In genomic region chr19:1503089-1503924, GRCh38 we compare ENCODE assay signal across 8 cellular contexts. TPM values are rescaled to one million over a fixed set of nuclear protein-coding genes. Genes with fewer than 3 reads are reported as not detected.
DNase-seq lines count a peak whose midpoint lies in the region; ATAC-seq and TF ChIP-seq lines count a peak whose summit lies in the region.

No MANE protein-coding gene starts in this region.

- intact Hi-C loops in IMR-90 (cut with micrococcal nuclease) = no loop called here

- H4K8ac ChIP-seq in IMR-90 (ENCODE audit: low read depth in 2 of 2, low read length in 2 of 2) = peak overlapping the region; percentile 19 to 37; a peak in 1 of 4 replicates

- peak; percentile 36; the same call in 1 of the 2 replicates for TF ChIP-seq RAD21 in IMR-90 (IDR thresholded peaks at IDR 0.05; ENCODE audit: low read length)

- peak; percentile 27 for ATAC-seq in IMR-90 (ENCODE audit: low read depth)
- no peak for ATAC-seq in lung (ENCODE audit: insufficient read depth, low FRiP score)
- no peak for ATAC-seq in HG02938 (IDR thresholded peaks at IDR 0.05; ENCODE audit: unreplicated experiment)
- ATAC-seq in GM21786 (IDR thresholded peaks at IDR 0.05; ENCODE audit: unreplicated experiment) = no peak

- 12% methylated on average over 18 of the region's 49 CpGs; no CpG with 5 or more reads in 1 of the 2 experiments for WGBS in IMR-90 (ENCODE audit: extremely low coverage in 2 of 2, insufficient read length in 1 of 2), 2 experiments
- WGBS in lung, 2 donors = 8 to 11% methylated on average over 44 to 49 of the region's 49 CpGs

- H3K27me3 ChIP-seq in BE2C (peaks cover 4% of the 10 kb centered on the region), IMR-90 (ENCODE audit: control insufficient read depth, insufficient read depth, low read length) (peaks cover 7% of the 10 kb centered on the region; the same call in 1 of the 2 replicates), lung (ENCODE audit: control insufficient read depth, insufficient read depth) (no peaks in the 10 kb centered on the region)

- H2AFZ ChIP-seq in IMR-90 (replicated peaks; ENCODE audit: low read length, poor library complexity) = peak overlapping the region; percentile 71

- no peak overlapping the region for H2BK20ac ChIP-seq in IMR-90 (ENCODE audit: low read depth, low read length)

- peak overlapping the region; percentile 20; the same call in 1 of the 2 replicates for H4K5ac ChIP-seq in IMR-90 (ENCODE audit: low read depth, low read length)

- H2BK15ac ChIP-seq in IMR-90 (ENCODE audit: low read depth, low read length) = no peak overlapping the region

- no peak for TF ChIP-seq POLR2A in IMR-90 (IDR thresholded peaks at IDR 0.05; ENCODE audit: low read depth, low read length)

- H3K4ac ChIP-seq in IMR-90 (ENCODE audit: low read depth, low read length) = no peak overlapping the region

- H3K4me1 ChIP-seq in BE2C (peaks cover under 1% of the 10 kb centered on the region; the same call in 1 of the 2 replicates), IMR-90 (ENCODE audit: control insufficient read depth, insufficient read depth, low read length) (peaks cover 5% of the 10 kb centered on the region), lung (ENCODE audit: control insufficient read depth in 2 of 2, insufficient read depth in 2 of 2, low read length in 2 of 2) (peaks cover 0 to 7% of the 10 kb centered on the region in 2 donors)

- no peak overlapping the region for H2BK120ac ChIP-seq in IMR-90 (ENCODE audit: low read depth, low read length)

- no peaks in the 10 kb centered on the region; the same call in 1 of the 2 replicates for H3K9me3 ChIP-seq in BE2C
- no peaks in the 10 kb centered on the region for H3K9me3 ChIP-seq in IMR-90 (ENCODE audit: control insufficient read depth, insufficient read depth, low read length)
- H3K9me3 ChIP-seq in lung (ENCODE audit: control insufficient read depth in 2 of 2, insufficient read depth in 1 of 2, low read length in 1 of 2) = peaks cover 0 to 5% of the 10 kb centered on the region in 2 donors

- BruUV-seq in IMR-90 (replicated peaks; lab: Mats Ljungman, UMichigan) = no TSS peak

- H3K4me3 ChIP-seq in BE2C (ENCODE audit: low read depth, low read length) = peak overlapping the region; percentile 43
- H3K4me3 ChIP-seq in IMR-90 (ENCODE audit: insufficient read depth, low read depth, low read length) = no peak overlapping the region
- H3K4me3 ChIP-seq in lung = no peak overlapping the region

- H3K27ac ChIP-seq in IMR-90 (ENCODE audit: insufficient read depth, low read length) (no peak overlapping the region), lung (ENCODE audit: low read depth in 1 of 2, low read length in 1 of 2) (no peak overlapping the region)

- TF ChIP-seq CTCF in BE2C (IDR thresholded peaks at IDR 0.05; ENCODE audit: low read depth, low read length) = peak; percentile 63
- TF ChIP-seq CTCF in IMR-90 (conservative IDR thresholded peaks at IDR 0.05; ENCODE audit: low read depth, low read length) = peak; percentile 58
- peak; percentile 13 for TF ChIP-seq CTCF in lung (IDR thresholded peaks at IDR 0.05; ENCODE audit: control extremely low read depth, extremely low read depth)

- in situ Hi-C loops in IMR-90 (cut with MboI; ENCODE audit: low sequenced_read_pairs) = no loop called here

- no peak overlapping the region for H2BK5ac ChIP-seq in IMR-90 (ENCODE audit: low read depth, low read length, poor library complexity, severe bottlenecking)

- no peaks in the 10 kb centered on the region; the same call in 1 of the 2 replicates for H4K20me1 ChIP-seq in IMR-90 (ENCODE audit: insufficient read depth, low read length)

- CTCF ChIA-PET in IMR-90 (lab: Yijun Ruan, JAX) = no interaction called here

- dilution Hi-C loops in IMR-90 (cut with HindIII; ENCODE audit: low sequenced_read_pairs, unreplicated experiment) = no loop called here

- H3K18ac ChIP-seq in IMR-90 (ENCODE audit: low read depth, low read length) = no peak overlapping the region

- H3K4me2 ChIP-seq in IMR-90 (ENCODE audit: low read depth, low read length) = peak overlapping the region; percentile 52

- no peak overlapping the region for H3K9ac ChIP-seq in IMR-90 (ENCODE audit: low read depth, low read length)

- no peak overlapping the region for H2AK5ac ChIP-seq in IMR-90 (ENCODE audit: low read depth, low read length)

- DNase-seq in BE2C (peak; percentile 75), IMR-90 (peak; percentile 32), lung (ENCODE audit: low spot score) (no peak)
- DNase-seq in activated CD4-positive, CD25-positive, alpha-beta regulatory T cell (lab: John Stamatoyannopoulos, UW) = peak; percentile 23 to 55 (median 44)
- DNase-seq in central memory CD4-positive, alpha-beta T cell = peak; percentile 40
- DNase-seq in stimulated activated CD8-positive, alpha-beta memory T cell treated with anti-CD3 and anti-CD28 coated beads, Interleukin-4, amount 100 ng/mL, for 24 hours (ENCODE audit: low read depth) = peak; percentile 61

- POLR2A ChIA-PET in IMR-90 (lab: Charles Lee; ENCODE audit: unreplicated experiment) = no interaction called here

- no peak overlapping the region for H3K23ac ChIP-seq in IMR-90 (ENCODE audit: low read depth, low read length)

- H3K9me1 ChIP-seq in IMR-90 (ENCODE audit: insufficient read depth, low read length) = no peaks in the 10 kb centered on the region; the same call in 1 of the 2 replicates

- no peaks in the 10 kb centered on the region for H3K79me1 ChIP-seq in IMR-90 (ENCODE audit: low read depth in 1 of 2, low read length in 2 of 2)

- no peak overlapping the region for H3K14ac ChIP-seq in IMR-90 (replicated peaks; ENCODE audit: low read depth, low read length)

- H3K36me3 ChIP-seq in BE2C = no peaks in the 10 kb centered on the region
- peaks cover 8% of the 10 kb centered on the region for H3K36me3 ChIP-seq in IMR-90 (ENCODE audit: control insufficient read depth, insufficient read depth, low read length)
- no peaks in the 10 kb centered on the region for H3K36me3 ChIP-seq in lung (ENCODE audit: control insufficient read depth in 2 of 2, insufficient read depth in 2 of 2, low read length in 2 of 2)

- H2AK9ac ChIP-seq in IMR-90 (replicated peaks; ENCODE audit: low read depth, low read length, poor library complexity) = no peak overlapping the region

- H3K56ac ChIP-seq in IMR-90 (ENCODE audit: extremely low read depth, insufficient read depth, low read length) = no peak overlapping the region

- no peak overlapping the region for H4K91ac ChIP-seq in IMR-90 (ENCODE audit: insufficient read depth, low read depth, low read length)

TF ChIP-seq in IMR-90, 13 proteins besides CTCF, POLR2A, EP300 and RAD21 (continues in another document):
- TF ChIP-seq RCOR1 (IDR thresholded peaks at IDR 0.05; ENCODE audit: insufficient replicate concordance, low read length) (no peak), MAFK (IDR thresholded peaks at IDR 0.05; ENCODE audit: low read depth, low read length) (no peak), CEBPB (IDR thresholded peaks at IDR 0.05; ENCODE audit: low read depth, low read length) (no peak), ELK1 (IDR thresholded peaks at IDR 0.05; ENCODE audit: borderline replicate concordance, low read depth, low read length) (no peak), NFE2L2 (IDR thresholded peaks at IDR 0.05; ENCODE audit: low read depth, low read length) (no peak), MAZ (IDR thresholded peaks at IDR 0.05; ENCODE audit: borderline replicate concordance, low read depth, low read length) (peak; percentile 33; the same call in 1 of the 2 replicates)

RNA-seq across cellular contexts. Expression of gene ADAMTSL5, which starts 9.5 kb away (rescaled TPM):
- not detected for polyA plus RNA-seq in BE2C (2012; ENCODE audit: insufficient read depth, insufficient read length, low read depth)
- 0.83 and 0.90 TPM in 2 replicates for total RNA-seq in IMR-90 (2012; rRNA removed)
- 10.8 and 13.4 TPM in 2 replicates for polyA plus RNA-seq in IMR-90 (2012; rRNA removed)
- polyA plus RNA-seq in IMR-90 (2012; cell fraction: cytosol; rRNA removed) = 7.7 and 13.2 TPM in 2 replicates
- polyA plus RNA-seq in IMR-90 (2012; cell fraction: nucleus; rRNA removed; ENCODE audit: low replicate concordance) = 31.7 and 79.5 TPM in 2 replicates
- 1 to 10 TPM in 1 of 2 donors, under 1 TPM in 1; 0.97 to 2.8 TPM for total RNA-seq in lung
- polyA plus RNA-seq in lung = 1 to 10 TPM; 1.4 to 1.5 TPM

RNA-seq across cellular contexts. Expression of gene REEP6, which starts 12.3 kb away (rescaled TPM):
- 4.7 TPM for polyA plus RNA-seq in BE2C (2012; ENCODE audit: insufficient read depth, insufficient read length, low read depth)
- total RNA-seq in IMR-90 (2012; rRNA removed) (1.3 and 1.7 TPM in 2 replicates), lung (1 to 10 TPM; 3.0 to 6.8 TPM)
- polyA plus RNA-seq in IMR-90 (2012; rRNA removed) (2.2 and 3.2 TPM in 2 replicates), lung (1 to 10 TPM; 2.5 to 7.6 TPM)
- 2.8 and 4.8 TPM in 2 replicates for polyA plus RNA-seq in IMR-90 (2012; cell fraction: cytosol; rRNA removed)
- polyA plus RNA-seq in IMR-90 (2012; cell fraction: nucleus; rRNA removed; ENCODE audit: low replicate concordance) = 2.0 and 2.7 TPM in 2 replicates

RNA-seq across cellular contexts. Expression of gene PCSK4, which starts 13.2 kb away (rescaled TPM):
- polyA plus RNA-seq in BE2C (2012; ENCODE audit: insufficient read depth, insufficient read length, low read depth) = 3.1 TPM
- total RNA-seq in IMR-90 (2012; rRNA removed) (0.56 and 0.72 TPM in 2 replicates), lung (1 to 10 TPM; 7.1 to 7.9 TPM)
- polyA plus RNA-seq in IMR-90 (2012; rRNA removed) (1.7 and 2.9 TPM in 2 replicates), lung (1 to 10 TPM; 2.3 to 3.7 TPM)
- polyA plus RNA-seq in IMR-90 (2012; cell fraction: cytosol; rRNA removed) = 0.29 and 1.2 TPM in 2 replicates
- polyA plus RNA-seq in IMR-90 (2012; cell fraction: nucleus; rRNA removed; ENCODE audit: low replicate concordance) = 31.5 and 85.3 TPM in 2 replicates

RNA-seq across cellular contexts. Expression of gene PLK5, which starts 20.6 kb away (rescaled TPM):
- not detected for polyA plus RNA-seq in BE2C (2012; ENCODE audit: insufficient read depth, insufficient read length, low read depth)
- total RNA-seq in IMR-90 (2012; rRNA removed) = not detected in 2 replicates
- polyA plus RNA-seq in IMR-90 (2012; rRNA removed) = 0.04 TPM in 1 of 2 replicates, not detected in the other
- 0.05 TPM in 1 of 2 replicates, not detected in the other for polyA plus RNA-seq in IMR-90 (2012; cell fraction: cytosol; rRNA removed)
- polyA plus RNA-seq in IMR-90 (2012; cell fraction: nucleus; rRNA removed; ENCODE audit: low replicate concordance) = 0.76 and 1.1 TPM in 2 replicates
- total RNA-seq in lung = not detected
- polyA plus RNA-seq in lung = under 1 TPM in 1 of 2 donors, not detected in 1; 0.09 TPM

RNA-seq across cellular contexts. Expression of gene C19orf25, which starts 24.3 kb away (rescaled TPM):
- 162 TPM for polyA plus RNA-seq in BE2C (2012; ENCODE audit: insufficient read depth, insufficient read length, low read depth)
- total RNA-seq in IMR-90 (2012; rRNA removed) (10.4 and 10.6 TPM in 2 replicates), lung (10 to 100 TPM; 24.1 to 35.8 TPM)
- polyA plus RNA-seq in IMR-90 (2012; rRNA removed) (34.9 and 40.8 TPM in 2 replicates), lung (10 to 100 TPM; 33.3 to 42.6 TPM)
- polyA plus RNA-seq in IMR-90 (2012; cell fraction: cytosol; rRNA removed) = 36.9 and 49.4 TPM in 2 replicates
- polyA plus RNA-seq in IMR-90 (2012; cell fraction: nucleus; rRNA removed; ENCODE audit: low replicate concordance) = 25.0 and 47.9 TPM in 2 replicates

Comparison
In these comparisons a context has a peak if more than half of its experiments do, and no peak if none do; other contexts are left out.
1. CTCF ChIP-seq: peak in every context shown above with its lines; median percentile 63 in BE2C; 58 in IMR-90; 13 in lung.